ENCODE assay signal across 2 cellular contexts in the genomic region with DNA sequence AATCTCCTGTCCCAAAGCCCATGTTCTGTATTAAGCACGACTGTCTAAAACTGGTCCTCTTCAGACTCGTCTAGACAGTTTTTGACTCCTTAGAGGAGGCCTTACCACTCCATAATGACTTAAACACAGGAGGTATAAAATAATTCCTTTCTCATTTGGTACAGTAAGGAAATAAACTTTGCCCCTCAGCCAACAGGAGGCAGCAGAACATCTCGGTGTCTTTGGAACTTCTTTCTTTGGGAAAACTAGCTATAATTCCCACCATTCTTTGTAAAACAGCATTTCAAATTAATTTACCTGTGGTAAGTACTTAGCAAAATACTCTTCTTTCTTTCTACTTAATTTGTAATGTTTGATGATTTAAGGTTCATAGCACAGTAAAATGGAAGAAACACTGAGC.
TF ChIP-seq lines count a peak whose summit lies in the region.

No MANE protein-coding gene starts in this region.

TF ChIP-seq in IMR-90, 13 proteins besides CTCF, POLR2A, EP300 and RAD21:
- no peak for TF ChIP-seq CEBPB (IDR thresholded peaks at IDR 0.05; ENCODE audit: low read depth, low read length)
- TF ChIP-seq MXI1 (IDR thresholded peaks at IDR 0.05; ENCODE audit: borderline replicate concordance, low read depth, low read length), result no peak
- TF ChIP-seq RFX5 (IDR thresholded peaks at IDR 0.05; ENCODE audit: low read depth, low read length), result no peak
- TF ChIP-seq, protein P1, sequence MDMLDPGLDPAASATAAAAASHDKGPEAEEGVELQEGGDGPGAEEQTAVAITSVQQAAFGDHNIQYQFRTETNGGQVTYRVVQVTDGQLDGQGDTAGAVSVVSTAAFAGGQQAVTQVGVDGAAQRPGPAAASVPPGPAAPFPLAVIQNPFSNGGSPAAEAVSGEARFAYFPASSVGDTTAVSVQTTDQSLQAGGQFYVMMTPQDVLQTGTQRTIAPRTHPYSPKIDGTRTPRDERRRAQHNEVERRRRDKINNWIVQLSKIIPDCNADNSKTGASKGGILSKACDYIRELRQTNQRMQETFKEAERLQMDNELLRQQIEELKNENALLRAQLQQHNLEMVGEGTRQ (IDR thresholded peaks at IDR 0.05; ENCODE audit: low read depth, low read length), result no peak
- TF ChIP-seq SMC3 (IDR thresholded peaks at IDR 0.05; ENCODE audit: low read depth, low read length), result no peak
- TF ChIP-seq, protein P2, sequence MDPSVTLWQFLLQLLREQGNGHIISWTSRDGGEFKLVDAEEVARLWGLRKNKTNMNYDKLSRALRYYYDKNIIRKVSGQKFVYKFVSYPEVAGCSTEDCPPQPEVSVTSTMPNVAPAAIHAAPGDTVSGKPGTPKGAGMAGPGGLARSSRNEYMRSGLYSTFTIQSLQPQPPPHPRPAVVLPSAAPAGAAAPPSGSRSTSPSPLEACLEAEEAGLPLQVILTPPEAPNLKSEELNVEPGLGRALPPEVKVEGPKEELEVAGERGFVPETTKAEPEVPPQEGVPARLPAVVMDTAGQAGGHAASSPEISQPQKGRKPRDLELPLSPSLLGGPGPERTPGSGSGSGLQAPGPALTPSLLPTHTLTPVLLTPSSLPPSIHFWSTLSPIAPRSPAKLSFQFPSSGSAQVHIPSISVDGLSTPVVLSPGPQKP (IDR thresholded peaks at IDR 0.05; ENCODE audit: borderline replicate concordance, low read depth, low read length), result no peak
- TF ChIP-seq CHD1 (IDR thresholded peaks at IDR 0.05; ENCODE audit: low read depth, low read length), result no peak
- no peak for TF ChIP-seq NFE2L2 (IDR thresholded peaks at IDR 0.05; ENCODE audit: low read depth, low read length)
- TF ChIP-seq RCOR1 (IDR thresholded peaks at IDR 0.05; ENCODE audit: insufficient replicate concordance, low read length), result no peak
- TF ChIP-seq MAFK (IDR thresholded peaks at IDR 0.05; ENCODE audit: low read depth, low read length), result no peak
- TF ChIP-seq FOS (IDR thresholded peaks at IDR 0.05; ENCODE audit: low read depth, low read length), result no peak

TF ChIP-seq in H1, 55 proteins besides CTCF, POLR2A, EP300 and RAD21:
- no peak for TF ChIP-seq NANOG (IDR thresholded peaks at IDR 0.05; ENCODE audit: insufficient read depth, low read depth, low read length, poor library complexity, severe bottlenecking)
- no peak for TF ChIP-seq RNF2 (IDR thresholded peaks at IDR 0.05; ENCODE audit: borderline replicate concordance, low read depth, low read length, missing control alignments, poor library complexity, severe bottlenecking)
- no peak for TF ChIP-seq SP2 (IDR thresholded peaks at IDR 0.05; ENCODE audit: low read length)
- TF ChIP-seq E2F6 (IDR thresholded peaks at IDR 0.05), result no peak
- no peak for TF ChIP-seq CEBPB (IDR thresholded peaks at IDR 0.05; ENCODE audit: low read depth, low read length)
- TF ChIP-seq SRF (IDR thresholded peaks at IDR 0.05; ENCODE audit: low read depth, low read length), result no peak
TF ChIP-seq in H1: peak in this region for 0.
